Comparison of ENCODE assay signal across 29 cellular contexts in genomic region chrY:12598783-12599182, GRCh38.
A peak's percentile ranks its signal among the peaks of the same experiment; 100 is the strongest.
DNase-seq lines count a peak whose midpoint lies in the region; ATAC-seq, FAIRE-seq and TF ChIP-seq lines count a peak whose summit lies in the region.
"Had no signal": no experiment of that assay in that cellular context is flagged by ENCODE, and none has a peak within 500 bp of the region (broad histone marks: within the 10 kb centered on the region; RNA-seq: fewer than 3 reads in every experiment).

No MANE protein-coding gene starts in this region.

- TF ChIP-seq CTCF in left lung (IDR thresholded peaks at IDR 0.05): no peak
- TF ChIP-seq CTCF in stomach (IDR thresholded peaks at IDR 0.05): no peak

- H3K27ac Mint-ChIP-seq in activated naive CD4-positive, alpha-beta T cell treated with anti-CD3 and anti-CD28 coated beads, Interleukin-2, amount 50 U/mL, for 24 hours: peak overlapping the region; percentile 89
- H3K27ac Mint-ChIP-seq in activated T-helper 17 cell treated with anti-CD3 and anti-CD28 coated beads, Interleukin-2, amount 50 U/mL, for 72 hours: no peak overlapping the region
- H3K27ac Mint-ChIP-seq: activated CD4-positive, alpha-beta T cell treated with anti-CD3 and anti-CD28 coated beads for 36 hours; IgD-negative memory B cell; nephron progenitor cell had no signal

- H3K36me3 ChIP-seq in left lung: no peaks in the 10 kb centered on the region
- H3K36me3 ChIP-seq in stomach: no peaks in the 10 kb centered on the region
- H3K36me3 ChIP-seq: BLaER1 treated with 17β-estradiol and CSF1 and Interleukin-3, amounts not matched to agents 10 nM and 100 nM; breast epithelium; heart right ventricle; transverse colon had no signal

- H3K9me3 ChIP-seq in left lung (no peaks in the 10 kb centered on the region), stomach (no peaks in the 10 kb centered on the region)
- H3K9me3 ChIP-seq: BLaER1 treated with 17β-estradiol and CSF1 and Interleukin-3, amounts not matched to agents 10 nM and 100 nM; breast epithelium; heart right ventricle; transverse colon had no signal

- H3K4me1 Mint-ChIP-seq in activated naive CD4-positive, alpha-beta T cell treated with anti-CD3 and anti-CD28 coated beads, Interleukin-2, amount 50 U/mL, for 24 hours: peaks cover 64% of the 10 kb centered on the region
- H3K4me1 Mint-ChIP-seq in activated T-helper 17 cell treated with anti-CD3 and anti-CD28 coated beads, Interleukin-2, amount 50 U/mL, for 72 hours: peaks cover 19% of the 10 kb centered on the region
- H3K4me1 Mint-ChIP-seq: IgD-negative memory B cell, nephron progenitor cell had no signal

- H3K27me3 ChIP-seq in left lung: no peaks in the 10 kb centered on the region
- H3K27me3 ChIP-seq in stomach: no peaks in the 10 kb centered on the region
- H3K27me3 ChIP-seq: BLaER1 treated with 17β-estradiol and CSF1 and Interleukin-3, amounts not matched to agents 10 nM and 100 nM; breast epithelium; heart right ventricle; transverse colon had no signal

- no peak for FAIRE-seq in GM12892 (lab: Jason Lieb, UNC)
- FAIRE-seq: GM12878, RCC 7860 had no signal

- no peak overlapping the region for H3K4me3 ChIP-seq in left lung
- H3K4me3 ChIP-seq in stomach: no peak overlapping the region
- H3K4me3 ChIP-seq: BLaER1 treated with 17β-estradiol and CSF1 and Interleukin-3, amounts not matched to agents 10 nM and 100 nM; breast epithelium; GM12878; heart right ventricle; lung; smooth muscle cell; transverse colon had no signal

- intact Hi-C loops in left lung (cut with DNase I) (no loop called here), stomach (cut with DNase I; ENCODE audit: low total_unique reads) (no loop called here)

- no peak for DNase-seq in activated naive CD4-positive, alpha-beta T cell treated with Interleukin-2 at 50 U/mL for 16 hours
- DNase-seq in HT1080 (ENCODE audit: low read depth) (peak; percentile 54), left lung (no peak), GM12892 (ENCODE audit: insufficient read length) (no peak), stomach (no peak)
- DNase-seq: activated CD4-positive, alpha-beta T cell treated with anti-CD3 and anti-CD28 coated beads for 36 hours; activated CD8-positive, alpha-beta memory T cell treated with anti-CD3 and anti-CD28 coated beads, Interleukin-2, amount 50 U/mL, for 48 hours; activated gamma-delta T cell treated with Interleukin-2 at 50 U/mL for 16 hours; Calu3; effector CD4-positive, alpha-beta T cell; heart right ventricle; NCI-H1105; NCI-H1930; NCI-H526 treated with DMSO at 0.1 percent for 48 hours; nephron progenitor cell; stimulated activated CD4-positive, alpha-beta T cell treated with anti-CD3 and anti-CD28 coated beads, Interleukin-1b, Interleukin-23, amount 100 ng/mL, for 48 hours; stimulated activated CD8-positive, alpha-beta memory T cell treated with anti-CD3 and anti-CD28 coated beads, Interleukin-4, amount 100 ng/mL, for 48 hours; transverse colon had no signal

- WGBS in stomach, 5 donors: 69 to 79% (median 78%) methylated on average over 5 of the region's 5 CpGs; no CpG with 5 or more reads in 2 of the 5 donors

- TF ChIP-seq POLR2A in GM12892 (IDR thresholded peaks at IDR 0.05; ENCODE audit: low read depth, low read length) (no peak), stomach (IDR thresholded peaks at IDR 0.05) (no peak)

- no peak for ATAC-seq in activated T-helper 17 cell treated with anti-CD3 and anti-CD28 coated beads, Interleukin-2, amount 50 U/mL, for 72 hours (replicated peaks)
- no peak for ATAC-seq in left lung
- ATAC-seq: activated CD4-positive, alpha-beta T cell treated with anti-CD3 and anti-CD28 coated beads for 36 hours; GM12878; HCT116; heart right ventricle had no signal

- TF ChIP-seq EP300 in stomach (IDR thresholded peaks at IDR 0.05): no peak

- H3K4me1 ChIP-seq in left lung (no peaks in the 10 kb centered on the region), stomach (no peaks in the 10 kb centered on the region)
- H3K4me1 ChIP-seq: BLaER1 treated with 17β-estradiol and CSF1 and Interleukin-3, amounts not matched to agents 10 nM and 100 nM; breast epithelium; heart right ventricle; transverse colon had no signal

- H3K4me3 Mint-ChIP-seq in activated naive CD4-positive, alpha-beta T cell treated with anti-CD3 and anti-CD28 coated beads, Interleukin-2, amount 50 U/mL, for 24 hours: no peak overlapping the region
- H3K4me3 Mint-ChIP-seq in activated T-helper 17 cell treated with anti-CD3 and anti-CD28 coated beads, Interleukin-2, amount 50 U/mL, for 72 hours: peak overlapping the region; percentile 28
- H3K4me3 Mint-ChIP-seq: activated CD4-positive, alpha-beta T cell treated with anti-CD3 and anti-CD28 coated beads for 36 hours; IgD-negative memory B cell; nephron progenitor cell had no signal

- H3K36me3 Mint-ChIP-seq in activated naive CD4-positive, alpha-beta T cell treated with anti-CD3 and anti-CD28 coated beads, Interleukin-2, amount 50 U/mL, for 24 hours: peaks cover 33% of the 10 kb centered on the region
- no peaks in the 10 kb centered on the region for H3K36me3 Mint-ChIP-seq in activated T-helper 17 cell treated with anti-CD3 and anti-CD28 coated beads, Interleukin-2, amount 50 U/mL, for 72 hours (ENCODE audit: low read depth)
- H3K36me3 Mint-ChIP-seq: IgD-negative memory B cell had no signal

- peaks cover 51% of the 10 kb centered on the region for H3K9me3 Mint-ChIP-seq in activated naive CD4-positive, alpha-beta T cell treated with anti-CD3 and anti-CD28 coated beads, Interleukin-2, amount 50 U/mL, for 24 hours
- peaks cover 45% of the 10 kb centered on the region for H3K9me3 Mint-ChIP-seq in activated T-helper 17 cell treated with anti-CD3 and anti-CD28 coated beads, Interleukin-2, amount 50 U/mL, for 72 hours
- H3K9me3 Mint-ChIP-seq: IgD-negative memory B cell, nephron progenitor cell had no signal

- H3K27me3 Mint-ChIP-seq in activated naive CD4-positive, alpha-beta T cell treated with anti-CD3 and anti-CD28 coated beads, Interleukin-2, amount 50 U/mL, for 24 hours: no peaks in the 10 kb centered on the region
- H3K27me3 Mint-ChIP-seq in activated T-helper 17 cell treated with anti-CD3 and anti-CD28 coated beads, Interleukin-2, amount 50 U/mL, for 72 hours: no peaks in the 10 kb centered on the region
- H3K27me3 Mint-ChIP-seq: activated CD4-positive, alpha-beta T cell treated with anti-CD3 and anti-CD28 coated beads for 36 hours; IgD-negative memory B cell had no signal

- H3K27ac ChIP-seq in left lung (no peak overlapping the region), stomach (no peak overlapping the region)
- H3K27ac ChIP-seq: BLaER1 treated with 17β-estradiol and CSF1 and Interleukin-3, amounts not matched to agents 10 nM and 100 nM; breast epithelium; epithelial cell of prostate; heart right ventricle; transverse colon had no signal
